In genomic region chr3:150059729-150060128, GRCh38 we compare ENCODE assay signal across 16 cellular contexts.
DNase-seq lines count a peak whose midpoint lies in the region; ATAC-seq and TF ChIP-seq lines count a peak whose summit lies in the region.
"Had no signal": no experiment of that assay in that cellular context is flagged by ENCODE, and none has a peak within 500 bp of the region (broad histone marks: within the 10 kb centered on the region; RNA-seq: fewer than 3 reads in every experiment).

No MANE protein-coding gene starts in this region.

- no peaks in the 10 kb centered on the region for H3K9me3 ChIP-seq in gastrocnemius medialis
- no peaks in the 10 kb centered on the region for H3K9me3 ChIP-seq in breast epithelium
- H3K9me3 ChIP-seq: sigmoid colon, uterus had no signal

- H3K4me1 ChIP-seq in gastrocnemius medialis (peaks cover 35 to 63% of the 10 kb centered on the region in 2 donors), breast epithelium (no peaks in the 10 kb centered on the region)
- H3K4me1 ChIP-seq: uterus had no signal

- peak; percentile 21 for DNase-seq in LNCaP clone FGC (ENCODE audit: low read depth)
- DNase-seq in NCI-H2081 (lab: John Stamatoyannopoulos, UW) = peak; percentile 62 to 89
- DNase-seq in brain microvascular endothelial cell = no peak
- DNase-seq in gastrocnemius medialis = no peak
- DNase-seq in iPS-NIHi11 (ENCODE audit: low spot score) = no peak
- no peak for DNase-seq in breast epithelium (ENCODE audit: low spot score in 2 of 2)
- DNase-seq: activated CD4-positive, alpha-beta T cell treated with anti-CD3 and anti-CD28 coated beads for 36 hours; activated CD8-positive, alpha-beta memory T cell treated with anti-CD3 and anti-CD28 coated beads, Interleukin-2, amount 10 ng/mL, durations not matched to agents 7 days and 5 days; activated effector memory CD4-positive, alpha-beta T cell treated with Interleukin-2 at 50 U/mL for 16 hours; cerebellar nuclear complex; effector CD4-positive, alpha-beta T cell; NCI-H2227 treated with DMSO at 0.1 percent for 48 hours; sigmoid colon; stimulated activated CD4-positive, alpha-beta T cell treated with anti-CD3 and anti-CD28 coated beads, Interleukin-2, amount 100 ng/mL, for 48 hours; uterus had no signal

- H3K27me3 ChIP-seq in brain microvascular endothelial cell (replicated peaks) = no peaks in the 10 kb centered on the region
- H3K27me3 ChIP-seq in gastrocnemius medialis = no peaks in the 10 kb centered on the region
- no peaks in the 10 kb centered on the region for H3K27me3 ChIP-seq in breast epithelium
- H3K27me3 ChIP-seq: sigmoid colon, uterus had no signal

- in situ Hi-C loops in brain microvascular endothelial cell (cut with HindIII; ENCODE audit: low pct_ligation_motif_present, low sequenced_read_pairs) (no loop called here), gastrocnemius medialis (cut with MboI; ENCODE audit: low sequenced_read_pairs in 4 of 4) (loop anchor here in 1 of 4 donors (25.0 kb wide), 1 partner anchor 1047 kb away; no protein-coding TSS in a partner anchor)

- intact Hi-C loops in gastrocnemius medialis (cut with DNase I; ENCODE audit: low total_unique reads) = loop anchor here (2.0 to 10.0 kb wide), 2 partner anchors 23 to 1045 kb away; no protein-coding TSS in a partner anchor
- intact Hi-C loops in breast epithelium (cut with DNase I; ENCODE audit: low total_unique reads) = loop anchor here (5.0 kb wide), 1 partner anchor 388 kb away; no protein-coding TSS in a partner anchor

- ATAC-seq in gastrocnemius medialis (no peak), GM18505 (IDR thresholded peaks at IDR 0.05; ENCODE audit: unreplicated experiment) (no peak)
- ATAC-seq: activated CD4-positive, alpha-beta T cell treated with anti-CD3 and anti-CD28 coated beads for 36 hours; activated CD8-positive, alpha-beta memory T cell treated with anti-CD3 and anti-CD28 coated beads, Interleukin-2, amount 10 ng/mL, durations not matched to agents 7 days and 5 days had no signal

- no peak for TF ChIP-seq POLR2A in gastrocnemius medialis (IDR thresholded peaks at IDR 0.05)
- no peak for TF ChIP-seq POLR2A in breast epithelium (IDR thresholded peaks at IDR 0.05)
- TF ChIP-seq POLR2A in GM18505 (IDR thresholded peaks at IDR 0.05; ENCODE audit: borderline replicate concordance, extremely low read depth, insufficient read depth, insufficient read length) = no peak

- H3K27ac ChIP-seq in brain microvascular endothelial cell (no peak overlapping the region), gastrocnemius medialis (peak overlapping the region; percentile 92 to 95 (median 94)), breast epithelium (no peak overlapping the region)
- H3K27ac ChIP-seq: sigmoid colon, uterus had no signal

- TF ChIP-seq CTCF in LNCaP clone FGC (IDR thresholded peaks at IDR 0.05; ENCODE audit: control insufficient read depth, extremely low read depth, insufficient read depth) = no peak
- TF ChIP-seq CTCF in brain microvascular endothelial cell (IDR thresholded peaks at IDR 0.05; ENCODE audit: low read depth, low read length, missing control alignments) = peak; percentile 15
- TF ChIP-seq CTCF in gastrocnemius medialis (IDR thresholded peaks at IDR 0.05 in 4 of 5, conservative IDR thresholded peaks at IDR 0.05 in 1 of 5) = no peak
- no peak for TF ChIP-seq CTCF in breast epithelium (IDR thresholded peaks at IDR 0.05)

- H3K4me3 ChIP-seq in LNCaP clone FGC (ENCODE audit: low read depth, low read length) = no peak overlapping the region
- no peak overlapping the region for H3K4me3 ChIP-seq in brain microvascular endothelial cell (ENCODE audit: low read depth, low read length)
- no peak overlapping the region for H3K4me3 ChIP-seq in gastrocnemius medialis
- H3K4me3 ChIP-seq in breast epithelium = no peak overlapping the region
- H3K4me3 ChIP-seq: sigmoid colon, uterus had no signal

- H3K36me3 ChIP-seq in brain microvascular endothelial cell (replicated peaks) (no peaks in the 10 kb centered on the region), gastrocnemius medialis (no peaks in the 10 kb centered on the region), breast epithelium (no peaks in the 10 kb centered on the region)
- H3K36me3 ChIP-seq: sigmoid colon, uterus had no signal

Comparison
In these comparisons a context has a peak if more than half of its experiments do, and no peak if none do; other contexts are left out.
1. DNase-seq: peak in LNCaP clone FGC (single experiment) and NCI-H2081 (2 of 2); none in brain microvascular endothelial cell (single experiment), gastrocnemius medialis (0 of 2), iPS-NIHi11 (single experiment) and breast epithelium (0 of 2).
2. H3K27ac ChIP-seq: peak in gastrocnemius medialis (4 of 4); none in brain microvascular endothelial cell (single experiment) and breast epithelium (0 of 2).